In genomic region chr1:217469983-217470382, GRCh38 we compare ENCODE assay signal across 15 cellular contexts.
"Had no signal": no experiment of that assay in that cellular context is flagged by ENCODE, and none has a peak within 500 bp of the region (broad histone marks: within the 10 kb centered on the region; RNA-seq: fewer than 3 reads in every experiment).

No MANE protein-coding gene starts in this region.

- DNase-seq: activated B cell treated with CpG ODN at 0.5 μM for 24 hours; activated CD4-positive, alpha-beta memory T cell treated with anti-CD3 and anti-CD28 coated beads for 36 hours; activated CD4-positive, alpha-beta T cell treated with anti-CD3 and anti-CD28 coated beads for 4 hours; activated gamma-delta T cell treated with Interleukin-2 at 50 U/mL for 16 hours; activated T-cell treated with anti-CD3 and anti-CD28 coated beads for 4 hours; effector CD8-positive, alpha-beta T cell; esophagus squamous epithelium; immature natural killer cell; left cardiac atrium; nephron progenitor cell; nucleus accumbens; trophoblast cell had no signal

- H3K4me1 ChIP-seq: esophagus squamous epithelium, vagina had no signal

- ATAC-seq: left cardiac atrium had no signal

- H3K36me3 ChIP-seq: cardiac muscle cell, esophagus squamous epithelium, vagina had no signal

- H3K9me3 ChIP-seq: esophagus squamous epithelium had no signal

- H3K4me3 ChIP-seq: cardiac muscle cell, esophagus squamous epithelium, lung, vagina had no signal

- H3K27ac ChIP-seq: cardiac muscle cell, esophagus squamous epithelium, vagina had no signal
